In the genomic region with DNA sequence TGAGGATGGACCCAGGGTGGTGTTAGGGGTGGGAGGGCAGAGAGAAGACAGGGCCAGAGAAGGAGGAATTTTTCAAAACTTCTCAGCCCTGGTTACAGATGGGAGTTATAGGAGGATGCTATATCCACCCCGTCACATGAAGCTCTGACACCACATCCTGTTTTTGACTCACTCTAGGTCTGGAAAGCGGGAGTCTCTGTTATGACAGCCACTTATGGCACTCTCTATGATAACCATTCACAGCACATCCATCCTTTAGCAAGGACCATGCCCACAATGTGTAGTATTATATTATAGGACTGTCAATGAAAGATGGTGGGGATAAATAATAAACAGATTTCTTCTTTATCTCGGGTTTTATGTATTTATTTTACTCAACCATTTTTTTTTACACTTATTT, we compare ENCODE assay signal across 18 cellular contexts.
"Had no signal": no experiment of that assay in that cellular context is flagged by ENCODE, and none has a peak within 500 bp of the region (broad histone marks: within the 10 kb centered on the region; RNA-seq: fewer than 3 reads in every experiment).

No MANE protein-coding gene starts in this region.

- H3K27me3 ChIP-seq: esophagus squamous epithelium, left lung, right atrium auricular region, tibial nerve had no signal

- H3K36me3 ChIP-seq: esophagus squamous epithelium, left lung, prostate gland, right atrium auricular region, tibial nerve had no signal

- H3K4me3 ChIP-seq: esophagus squamous epithelium, left lung, prostate gland, right atrium auricular region, skin epidermis, tibial nerve had no signal

- H3K27ac ChIP-seq: esophagus squamous epithelium, left lung, prostate gland, right atrium auricular region, skin epidermis, tibial nerve had no signal

- ATAC-seq: activated CD4-positive, CD25-positive, alpha-beta regulatory T cell treated with anti-CD3 and anti-CD28 coated beads, Interleukin-2, amount 50 U/mL, for 24 hours; activated T-cell treated with anti-CD3 and anti-CD28 coated beads, Interleukin-2, amount 50 U/mL, for 72 hours; left lung had no signal

- H3K4me1 ChIP-seq: esophagus squamous epithelium, left lung, prostate gland had no signal

- DNase-seq: activated CD4-positive, alpha-beta T cell treated with anti-CD3 and anti-CD28 coated beads, Interleukin-2, amount 50 U/mL, for 1 hour; activated CD8-positive, alpha-beta memory T cell treated with anti-CD3 and anti-CD28 coated beads, Interleukin-2, amount 50 U/mL, for 4 hours; activated effector memory CD4-positive, alpha-beta T cell treated with anti-CD3 and anti-CD28 coated beads, Interleukin-2, amount 50 U/mL, for 16 hours; activated T-cell treated with anti-CD3 and anti-CD28 coated beads, Interleukin-2, amount 50 U/mL, for 72 hours; dermis blood vessel endothelial cell; effector memory CD4-positive, alpha-beta T cell; esophagus squamous epithelium; hippocampal formation; left lung; mammary epithelial cell; naive B cell; stimulated activated CD4-positive, alpha-beta T cell treated with anti-CD3 and anti-CD28 coated beads, Interleukin-15, amount 100 ng/mL, for 24 hours; stimulated activated CD4-positive, alpha-beta T cell treated with anti-CD3 and anti-CD28 coated beads, Interleukin-2, amount 100 ng/mL, for 48 hours had no signal

- H3K9me3 ChIP-seq: esophagus squamous epithelium, left lung, prostate gland, tibial nerve had no signal
